23 cellular contexts compared by ENCODE assay signal in genomic region chr4:8028368-8028767, GRCh38.
A peak's percentile ranks its signal among the peaks of the same experiment; 100 is the strongest.
DNase-seq lines count a peak whose midpoint lies in the region; ATAC-seq, FAIRE-seq and TF ChIP-seq lines count a peak whose summit lies in the region.
"Had no signal": no experiment of that assay in that cellular context is flagged by ENCODE, and none has a peak within 500 bp of the region (broad histone marks: within the 10 kb centered on the region; RNA-seq: fewer than 3 reads in every experiment).

No MANE protein-coding gene starts in this region.

- peaks cover 9% of the 10 kb centered on the region for H3K4me1 ChIP-seq in psoas muscle
- H3K4me1 ChIP-seq: Caco-2 had no signal

- H3K27me3 ChIP-seq in bronchial epithelial cell (ENCODE audit: control insufficient read depth, insufficient read depth, low read length) (no peaks in the 10 kb centered on the region), psoas muscle (ENCODE audit: insufficient read depth in 3 of 3, low read length in 2 of 3) (no peaks in the 10 kb centered on the region)

- intact Hi-C loops in psoas muscle (cut with DNase I) = no loop called here

- peak overlapping the region; percentile 19 for H3K27ac ChIP-seq in psoas muscle
- H3K27ac ChIP-seq: 22Rv1, A549, C4-2B, HL-60 had no signal

- CTCF ChIA-PET in WTC11 (lab: Charles Lee) = no interaction called here

- H3K4me3 ChIP-seq in bronchial epithelial cell (ENCODE audit: low read depth, low read length) (no peak overlapping the region), psoas muscle (no peak overlapping the region)
- H3K4me3 ChIP-seq: A549, GM23338 had no signal

- no peaks in the 10 kb centered on the region for H3K9me3 ChIP-seq in psoas muscle
- H3K9me3 ChIP-seq: A549, Caco-2 had no signal

- no peaks in the 10 kb centered on the region for H3K36me3 ChIP-seq in bronchial epithelial cell (ENCODE audit: control insufficient read depth, insufficient read depth, low read length)
- H3K36me3 ChIP-seq in psoas muscle (ENCODE audit: insufficient read depth in 1 of 2, low read depth in 1 of 2) = peaks cover 2 to 100% of the 10 kb centered on the region in 2 donors

- POLR2A ChIA-PET in WTC11 (lab: Charles Lee) = no interaction called here

- H3K27me3 Mint-ChIP-seq in WTC11 (ENCODE audit: low read depth) = no peaks in the 10 kb centered on the region; the same call in 1 of the 2 replicates
- H3K27me3 Mint-ChIP-seq: CD4-positive, alpha-beta T cell had no signal

- H3K4me1 Mint-ChIP-seq in WTC11 = no peaks in the 10 kb centered on the region
- H3K4me1 Mint-ChIP-seq: IgD-negative memory B cell had no signal

- DNase-seq in DMS53 (lab: John Stamatoyannopoulos, UW) = peak; percentile 65
- no peak for DNase-seq in DMS53 treated with DMSO at 0.1 percent for 48 hours (lab: John Stamatoyannopoulos, UW; ENCODE audit: unreplicated experiment)
- no peak for DNase-seq in WTC11 (ENCODE audit: low spot score)
- DNase-seq in bronchial epithelial cell (ENCODE audit: low read depth) = no peak
- no peak for DNase-seq in psoas muscle
- DNase-seq in DMS79 treated with DMSO at 0.1 percent for 48 hours (lab: John Stamatoyannopoulos, UW) = no peak
- no peak for DNase-seq in dermis blood vessel endothelial cell
- no peak for DNase-seq in NCI-H1417 (lab: John Stamatoyannopoulos, UW)
- DNase-seq: AML-193; Caco-2; CD4-positive, alpha-beta T cell; DND-41; EL; H7; KG1 had no signal

- no peak for ATAC-seq in WTC11
- peak in 2 of 4 donors; percentile 2 for ATAC-seq in psoas muscle
- ATAC-seq: GM23338 had no signal

- FAIRE-seq in bronchial epithelial cell (lab: Jason Lieb, UNC) = peak; percentile 60
- FAIRE-seq: A549, D721Med, GM12891 had no signal

- 94 to 99% (median 98%) methylated on average over 2 of the region's 2 CpGs for WGBS in psoas muscle, 3 donors

- H3K4me3 Mint-ChIP-seq in WTC11 = no peak overlapping the region
- H3K4me3 Mint-ChIP-seq: CD4-positive, alpha-beta T cell; GM23338; IgD-negative memory B cell had no signal

- 0 out of 2 replicates have a peak overlapping the region, but pooled peaks have one; percentile 2 for H3K27ac Mint-ChIP-seq in WTC11
- H3K27ac Mint-ChIP-seq: CD4-positive, alpha-beta T cell; GM23338; IgD-negative memory B cell had no signal

- no peak for TF ChIP-seq CTCF in WTC11 (IDR thresholded peaks at IDR 0.05)
- no peak for TF ChIP-seq CTCF in bronchial epithelial cell (IDR thresholded peaks at IDR 0.05; ENCODE audit: insufficient read depth, low read length, severe bottlenecking)
- no peak for TF ChIP-seq CTCF in psoas muscle (IDR thresholded peaks at IDR 0.05)

- H3K9me3 Mint-ChIP-seq in WTC11 = peaks cover 3% of the 10 kb centered on the region; the same call in 1 of the 2 replicates
- H3K9me3 Mint-ChIP-seq: CD4-positive, alpha-beta T cell; GM23338; IgD-negative memory B cell had no signal

- no peaks in the 10 kb centered on the region for H3K36me3 Mint-ChIP-seq in WTC11

TF ChIP-seq in WTC11, 78 proteins besides CTCF, POLR2A, EP300 and RAD21 (continues in another document):
- no peak for TF ChIP-seq AFF4 (CRISPR knock-in tag; IDR thresholded peaks at IDR 0.05; ENCODE audit: borderline replicate concordance)
- TF ChIP-seq, protein P1, sequence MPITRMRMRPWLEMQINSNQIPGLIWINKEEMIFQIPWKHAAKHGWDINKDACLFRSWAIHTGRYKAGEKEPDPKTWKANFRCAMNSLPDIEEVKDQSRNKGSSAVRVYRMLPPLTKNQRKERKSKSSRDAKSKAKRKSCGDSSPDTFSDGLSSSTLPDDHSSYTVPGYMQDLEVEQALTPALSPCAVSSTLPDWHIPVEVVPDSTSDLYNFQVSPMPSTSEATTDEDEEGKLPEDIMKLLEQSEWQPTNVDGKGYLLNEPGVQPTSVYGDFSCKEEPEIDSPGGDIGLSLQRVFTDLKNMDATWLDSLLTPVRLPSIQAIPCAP (CRISPR knock-in tag; IDR thresholded peaks at IDR 0.05) = no peak
- no peak for TF ChIP-seq AR (CRISPR knock-in tag; IDR thresholded peaks at IDR 0.05)
- TF ChIP-seq SMAD4 (CRISPR knock-in tag; IDR thresholded peaks at IDR 0.05) = no peak
- no peak for TF ChIP-seq ZBTB21 (CRISPR knock-in tag; IDR thresholded peaks at IDR 0.05; ENCODE audit: borderline replicate concordance)
- TF ChIP-seq, protein P2, sequence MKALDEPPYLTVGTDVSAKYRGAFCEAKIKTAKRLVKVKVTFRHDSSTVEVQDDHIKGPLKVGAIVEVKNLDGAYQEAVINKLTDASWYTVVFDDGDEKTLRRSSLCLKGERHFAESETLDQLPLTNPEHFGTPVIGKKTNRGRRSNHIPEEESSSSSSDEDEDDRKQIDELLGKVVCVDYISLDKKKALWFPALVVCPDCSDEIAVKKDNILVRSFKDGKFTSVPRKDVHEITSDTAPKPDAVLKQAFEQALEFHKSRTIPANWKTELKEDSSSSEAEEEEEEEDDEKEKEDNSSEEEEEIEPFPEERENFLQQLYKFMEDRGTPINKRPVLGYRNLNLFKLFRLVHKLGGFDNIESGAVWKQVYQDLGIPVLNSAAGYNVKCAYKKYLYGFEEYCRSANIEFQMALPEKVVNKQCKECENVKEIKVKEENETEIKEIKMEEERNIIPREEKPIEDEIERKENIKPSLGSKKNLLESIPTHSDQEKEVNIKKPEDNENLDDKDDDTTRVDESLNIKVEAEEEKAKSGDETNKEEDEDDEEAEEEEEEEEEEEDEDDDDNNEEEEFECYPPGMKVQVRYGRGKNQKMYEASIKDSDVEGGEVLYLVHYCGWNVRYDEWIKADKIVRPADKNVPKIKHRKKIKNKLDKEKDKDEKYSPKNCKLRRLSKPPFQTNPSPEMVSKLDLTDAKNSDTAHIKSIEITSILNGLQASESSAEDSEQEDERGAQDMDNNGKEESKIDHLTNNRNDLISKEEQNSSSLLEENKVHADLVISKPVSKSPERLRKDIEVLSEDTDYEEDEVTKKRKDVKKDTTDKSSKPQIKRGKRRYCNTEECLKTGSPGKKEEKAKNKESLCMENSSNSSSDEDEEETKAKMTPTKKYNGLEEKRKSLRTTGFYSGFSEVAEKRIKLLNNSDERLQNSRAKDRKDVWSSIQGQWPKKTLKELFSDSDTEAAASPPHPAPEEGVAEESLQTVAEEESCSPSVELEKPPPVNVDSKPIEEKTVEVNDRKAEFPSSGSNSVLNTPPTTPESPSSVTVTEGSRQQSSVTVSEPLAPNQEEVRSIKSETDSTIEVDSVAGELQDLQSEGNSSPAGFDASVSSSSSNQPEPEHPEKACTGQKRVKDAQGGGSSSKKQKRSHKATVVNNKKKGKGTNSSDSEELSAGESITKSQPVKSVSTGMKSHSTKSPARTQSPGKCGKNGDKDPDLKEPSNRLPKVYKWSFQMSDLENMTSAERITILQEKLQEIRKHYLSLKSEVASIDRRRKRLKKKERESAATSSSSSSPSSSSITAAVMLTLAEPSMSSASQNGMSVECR (CRISPR knock-in tag; IDR thresholded peaks at IDR 0.05; ENCODE audit: borderline replicate concordance) = no peak
- TF ChIP-seq FOXJ3 (CRISPR knock-in tag; IDR thresholded peaks at IDR 0.05; ENCODE audit: borderline replicate concordance) = no peak
- TF ChIP-seq CREB1 (CRISPR knock-in tag; IDR thresholded peaks at IDR 0.05) = no peak
- TF ChIP-seq SOX15 (CRISPR knock-in tag; IDR thresholded peaks at IDR 0.05) = no peak
- no peak for TF ChIP-seq FOXP1 (CRISPR knock-in tag; IDR thresholded peaks at IDR 0.05; ENCODE audit: borderline replicate concordance)
- TF ChIP-seq OVOL2 (CRISPR knock-in tag; IDR thresholded peaks at IDR 0.05; ENCODE audit: borderline replicate concordance) = no peak
